31 cellular contexts compared by ENCODE assay signal in genomic region chr3:46408853-46409252, GRCh38. TPM values are rescaled to one million over a fixed set of nuclear protein-coding genes. Genes with fewer than 3 reads are reported as not detected.
DNase-seq lines count a peak whose midpoint lies in the region; ATAC-seq, FAIRE-seq and TF ChIP-seq lines count a peak whose summit lies in the region.
"Had no signal": no experiment of that assay in that cellular context is flagged by ENCODE, and none has a peak within 500 bp of the region (broad histone marks: within the 10 kb centered on the region; RNA-seq: fewer than 3 reads in every experiment).

No MANE protein-coding gene starts in this region.

- CTCF ChIA-PET in H1 (lab: Charles Lee; ENCODE audit: partially characterized antibody), result interaction anchor here (0.6 to 5.3 kb wide), 8 partner anchors 12 to 277 kb away, joined by 3 to 31 read pairs (median 8); partner anchors contain the start of gene CCR1

- POLR2A ChIA-PET in H1 (lab: Charles Lee; ENCODE audit: partially characterized antibody), result no interaction called here

- H3K27me3 ChIP-seq in DND-41 (ENCODE audit: insufficient read depth, low read length, poor library complexity), result no peaks in the 10 kb centered on the region
- H3K27me3 ChIP-seq in H1 (replicated peaks in 1 of 4; ENCODE audit: control insufficient read depth in 3 of 4, extremely low read depth in 1 of 4, insufficient read depth in 3 of 4, low read length in 3 of 4), result no peaks in the 10 kb centered on the region; a peak in 1 of 7 replicates
- no peaks in the 10 kb centered on the region for H3K27me3 ChIP-seq in neural progenitor cell
- H3K27me3 ChIP-seq: heart right ventricle, testis, vagina had no signal

- H2AK5ac ChIP-seq in H1 (ENCODE audit: low read depth, low read length), result no peak overlapping the region

- no peak overlapping the region for H3K14ac ChIP-seq in H1 (ENCODE audit: insufficient read length)

- no peak overlapping the region for H4K91ac ChIP-seq in H1 (replicated peaks; ENCODE audit: insufficient read length, low read length)

- H3K4me1 ChIP-seq in DND-41 (ENCODE audit: insufficient read depth, low read length) (peaks cover 38% of the 10 kb centered on the region), H1 (replicated peaks in 1 of 4; ENCODE audit: control insufficient read depth in 3 of 4, insufficient read depth in 4 of 4, low read length in 3 of 4) (no peaks in the 10 kb centered on the region), neural progenitor cell (no peaks in the 10 kb centered on the region)
- H3K4me1 ChIP-seq: testis had no signal

- H3K79me1 ChIP-seq in H1 (ENCODE audit: low read depth, low read length), result no peaks in the 10 kb centered on the region

- no peaks in the 10 kb centered on the region for H3F3A ChIP-seq in neural progenitor cell (ENCODE audit: low read depth)

- H2AFZ ChIP-seq in DND-41 (ENCODE audit: low read depth, low read length) (no peak overlapping the region), H1 (ENCODE audit: low read length) (no peak overlapping the region), neural progenitor cell (replicated peaks) (no peak overlapping the region)

- H3K4me3 ChIP-seq in DND-41 (ENCODE audit: low read depth in 1 of 2, low read length in 2 of 2) (no peak overlapping the region), H1 (ENCODE audit: extremely low read depth in 1 of 4, insufficient read depth in 2 of 4, low read depth in 3 of 4, low read length in 4 of 4) (no peak overlapping the region), neural progenitor cell (no peak overlapping the region)
- H3K4me3 ChIP-seq: GM23248, testis, vagina had no signal

- peak; percentile 16 to 42; a peak in 2 of 4 replicates for TF ChIP-seq RAD21 in H1 (IDR thresholded peaks at IDR 0.05 in 1 of 2, conservative IDR thresholded peaks at IDR 0.05 in 1 of 2; ENCODE audit: low read depth in 2 of 2, low read length in 2 of 2)

- 85% methylated on average over 7 of the region's 7 CpGs; no CpG with 5 or more reads in 1 of the 2 experiments for WGBS in H1 (ENCODE audit: extremely low coverage in 1 of 2, insufficient coverage in 1 of 2, insufficient read length in 1 of 2, insufficient replicate concordance in 2 of 2, low coverage in 1 of 2, low lambda C conversion rate in 2 of 2, missing lambda C conversion rate in 1 of 2), 2 experiments

- peak overlapping the region; percentile 39; the same call in 1 of the 2 replicates for H3K27ac ChIP-seq in DND-41 (ENCODE audit: low read length)
- H3K27ac ChIP-seq in H1 (ENCODE audit: low read depth, low read length), result no peak overlapping the region
- no peak overlapping the region for H3K27ac ChIP-seq in neural progenitor cell
- H3K27ac ChIP-seq: C4-2B, GM23248 had no signal

- no peak overlapping the region for H2BK12ac ChIP-seq in H1 (ENCODE audit: low read depth, low read length)

- H4K8ac ChIP-seq in H1 (ENCODE audit: extremely low read depth, insufficient read depth, low read length), result no peak overlapping the region

- no peak overlapping the region for H2BK15ac ChIP-seq in H1 (ENCODE audit: low read length)

- no peak overlapping the region for H2BK120ac ChIP-seq in H1 (replicated peaks; ENCODE audit: low read depth, low read length)

- no peak overlapping the region for H3K4me2 ChIP-seq in DND-41 (ENCODE audit: insufficient read depth, low read length)
- H3K4me2 ChIP-seq in H1 (ENCODE audit: insufficient read depth in 1 of 2, low read depth in 2 of 2, low read length in 2 of 2), result no peak overlapping the region
- no peak overlapping the region for H3K4me2 ChIP-seq in neural progenitor cell

- TF ChIP-seq POLR2A in H1 (IDR thresholded peaks at IDR 0.05; ENCODE audit: control extremely low read depth in 1 of 2, low read depth in 2 of 2, low read length in 2 of 2), result no peak

- no peak overlapping the region for H2BK5ac ChIP-seq in H1 (ENCODE audit: low read depth, low read length)

- no peaks in the 10 kb centered on the region for H3K9me3 Mint-ChIP-seq in HFFc6
- H3K9me3 Mint-ChIP-seq in neural progenitor cell, result no peaks in the 10 kb centered on the region
- H3K9me3 Mint-ChIP-seq: neural crest cell had no signal

- H3K23me2 ChIP-seq in H1 (ENCODE audit: low read depth, low read length), result no peaks in the 10 kb centered on the region

- no peaks in the 10 kb centered on the region for H3K79me2 ChIP-seq in DND-41 (ENCODE audit: insufficient read depth, low read length)
- H3K79me2 ChIP-seq in H1 (ENCODE audit: control insufficient read depth in 1 of 2, insufficient read depth in 2 of 2, low read length in 2 of 2), result no peaks in the 10 kb centered on the region
- no peaks in the 10 kb centered on the region for H3K79me2 ChIP-seq in neural progenitor cell (ENCODE audit: low read depth)

- H3K36me3 Mint-ChIP-seq in HFFc6 (ENCODE audit: low read depth) (no peaks in the 10 kb centered on the region), neural progenitor cell (no peaks in the 10 kb centered on the region)

- no peak overlapping the region for H3K27ac Mint-ChIP-seq in HFFc6
- no peak overlapping the region for H3K27ac Mint-ChIP-seq in neural progenitor cell

- H4K5ac ChIP-seq in H1 (ENCODE audit: insufficient read length, low read depth, low read length), result no peak overlapping the region

- no peak for TF ChIP-seq EP300 in H1 (IDR thresholded peaks at IDR 0.05; ENCODE audit: borderline replicate concordance in 1 of 2, low read depth in 2 of 2, low read length in 2 of 2)

- no peak for FAIRE-seq in H1 (lab: Jason Lieb, UNC)
- FAIRE-seq: GM12891, HepG2 had no signal

- ATAC-seq in DND-41 (ENCODE audit: insufficient read depth, low read depth), result no peak
- no peak for ATAC-seq in GM19324 (IDR thresholded peaks at IDR 0.05; ENCODE audit: low FRiP score, unreplicated experiment)
- no peak for ATAC-seq in omental fat pad (ENCODE audit: low FRiP score)
- ATAC-seq: HepG2, Panc1, sciatic nerve had no signal

- no peak for TF ChIP-seq CTCF in DND-41 (IDR thresholded peaks at IDR 0.05; ENCODE audit: borderline replicate concordance, extremely low read depth, low read length, poor library complexity, severe bottlenecking)
- peak; percentile 20; the same call in 1 of the 2 replicates for TF ChIP-seq CTCF in HFFc6 (IDR thresholded peaks at IDR 0.05)
- TF ChIP-seq CTCF in H1 (IDR thresholded peaks at IDR 0.05; ENCODE audit: control extremely low read depth in 1 of 3, insufficient read depth in 1 of 3, low read depth in 1 of 3, low read length in 3 of 3), result peak in 2 of 3 experiments; percentile 14 to 27; a peak in 2 of 4 replicates
- TF ChIP-seq CTCF in neural progenitor cell (IDR thresholded peaks at IDR 0.05), result peak; percentile 21
- TF ChIP-seq CTCF in omental fat pad (IDR thresholded peaks at IDR 0.05), result no peak

- H3K9me3 ChIP-seq in DND-41 (ENCODE audit: insufficient read depth, low read length, severe bottlenecking), result no peaks in the 10 kb centered on the region
- H3K9me3 ChIP-seq in H1 (ENCODE audit: insufficient read depth in 2 of 2, low read depth in 1 of 2, low read length in 1 of 2), result no peaks in the 10 kb centered on the region
- no peaks in the 10 kb centered on the region for H3K9me3 ChIP-seq in neural progenitor cell (ENCODE audit: low read depth)
- H3K9me3 ChIP-seq: heart right ventricle, testis, vagina had no signal

- H3K9ac ChIP-seq in DND-41 (ENCODE audit: low read depth, low read length) (no peak overlapping the region), H1 (replicated peaks in 1 of 4; ENCODE audit: extremely low read depth in 1 of 4, low read depth in 3 of 4, low read length in 3 of 4) (no peak overlapping the region), neural progenitor cell (no peak overlapping the region)
- H3K9ac ChIP-seq: GM23248 had no signal

- peaks cover 45% of the 10 kb centered on the region for H3K4me1 Mint-ChIP-seq in HFFc6 (ENCODE audit: low read depth)
- H3K4me1 Mint-ChIP-seq in neural progenitor cell, result peaks cover 14% of the 10 kb centered on the region

- no peak overlapping the region for H3K18ac ChIP-seq in H1 (ENCODE audit: extremely low read depth, low read length)

- H3K36me3 ChIP-seq in DND-41 (ENCODE audit: insufficient read depth, low read length) (no peaks in the 10 kb centered on the region), H1 (ENCODE audit: control insufficient read depth in 2 of 4, insufficient read depth in 4 of 4, low read length in 3 of 4) (no peaks in the 10 kb centered on the region), neural progenitor cell (no peaks in the 10 kb centered on the region)
- H3K36me3 ChIP-seq: vagina had no signal

- H3K23ac ChIP-seq in H1 (ENCODE audit: insufficient read length), result no peak overlapping the region

- no peak overlapping the region for H3K56ac ChIP-seq in H1 (replicated peaks; ENCODE audit: insufficient read length, low read depth, low read length)

- H3K27me3 Mint-ChIP-seq in HFFc6 (ENCODE audit: insufficient read depth) (peaks cover 18% of the 10 kb centered on the region), neural progenitor cell (ENCODE audit: insufficient read depth, low read depth) (no peaks in the 10 kb centered on the region)

- no peak for DNase-seq in DND-41
- DNase-seq in HFFc6, result no peak
- DNase-seq in H1 (ENCODE audit: low read depth in 1 of 2, low spot score in 2 of 2), result no peak
- DNase-seq in neural progenitor cell (ENCODE audit: low spot score), result no peak
- DNase-seq in omental fat pad (ENCODE audit: low spot score), result no peak
- DNase-seq in C1 segment of cervical spinal cord (lab: John Stamatoyannopoulos, UW), result no peak
- DNase-seq in COLO829 (ENCODE audit: low spot score), result no peak
- DNase-seq: activated CD8-positive, alpha-beta memory T cell treated with anti-CD3 and anti-CD28 coated beads, Interleukin-2, amount 50 U/mL, for 4 hours; effector CD8-positive, alpha-beta T cell; EL; foreskin fibroblast; heart right ventricle; kidney glomerular epithelial cell; NCI-H1092; NCI-H1930; NCI-H524; SHP77; stimulated activated CD4-positive, alpha-beta T cell treated with anti-CD3 and anti-CD28 coated beads, Interleukin-15, amount 100 ng/mL, for 24 hours; stimulated activated naive CD4-positive, alpha-beta T cell; T1000; testis had no signal

- no peaks in the 10 kb centered on the region for H4K20me1 ChIP-seq in DND-41 (ENCODE audit: insufficient read depth, low read length)
- no peaks in the 10 kb centered on the region for H4K20me1 ChIP-seq in H1 (replicated peaks in 1 of 2; ENCODE audit: control insufficient read depth in 1 of 2, insufficient read depth in 2 of 2, low read length in 2 of 2)
- H4K20me1 ChIP-seq in neural progenitor cell (ENCODE audit: low read depth), result no peaks in the 10 kb centered on the region

- no peak overlapping the region for H2BK20ac ChIP-seq in H1 (ENCODE audit: low read length)

- H3K4me3 Mint-ChIP-seq in HFFc6 (no peak overlapping the region), neural progenitor cell (no peak overlapping the region)
- H3K4me3 Mint-ChIP-seq: neural crest cell had no signal

- H3K4ac ChIP-seq in H1 (replicated peaks; ENCODE audit: insufficient read length, low read depth, low read length), result no peak overlapping the region

RNA-seq across cellular contexts. Expression of gene CCRL2, which starts 1.8 kb away (rescaled TPM):
- total RNA-seq in HFFc6 (2021; fragmentation: NEBNext Ultra II Directional; extraction: Animal tissue kit (Norgen Biotek cat#: 25700)), result under 1 TPM in 2 of 6 experiments, not detected in 4; 0.12 to 0.21 TPM
- total RNA-seq in H1 (2021; fragmentation: NEBNext Ultra II Directional; extraction: Animal tissue kit (Norgen Biotek cat#: 25700)), result not detected in 2 replicates
- polyA plus RNA-seq in H1 (2011; rRNA removed), result not detected in 2 replicates
- not detected for polyA plus RNA-seq in H1 (2011; cell fraction: cytosol; rRNA removed)
- polyA plus RNA-seq in H1 (2011; cell fraction: nucleus; rRNA removed), result not detected
- not detected in 4 replicates for polyA plus RNA-seq in H1 (2012, experiment 1 of 2)
- not detected for polyA plus RNA-seq in H1 (2012, experiment 2 of 2)
- polyA plus RNA-seq in H1 (2013, experiment 1 of 2), result not detected
- not detected for polyA plus RNA-seq in H1 (2013, experiment 2 of 2)
- not detected in 2 replicates for polyA minus RNA-seq in H1 (2011; rRNA and poly(A)+ RNA removed)
- not detected for polyA minus RNA-seq in H1 (2011; cell fraction: cytosol; rRNA and poly(A)+ RNA removed)
- not detected for polyA minus RNA-seq in H1 (2011; cell fraction: nucleus; rRNA and poly(A)+ RNA removed)
- total RNA-seq in neural progenitor cell (ENCODE audit: low replicate concordance) (not detected in 2 replicates), omental fat pad (10 to 100 TPM in 3 of 4 donors, 1 to 10 TPM in 1; 6.8 to 17.8 (median 12.8) TPM)
- total RNA-seq: GM23248, HepG2, neural crest cell, vagina had no signal
- polyA plus RNA-seq: GM23248, HepG2 had no signal

RNA-seq across cellular contexts. Expression of gene CCR5, which starts 38.1 kb away (rescaled TPM):
- not detected for total RNA-seq in HFFc6 (2021; fragmentation: NEBNext Ultra II Directional; extraction: Animal tissue kit (Norgen Biotek cat#: 25700))
- total RNA-seq in H1 (2021; fragmentation: NEBNext Ultra II Directional; extraction: Animal tissue kit (Norgen Biotek cat#: 25700)), result not detected in 2 replicates
- not detected in 2 replicates for polyA plus RNA-seq in H1 (2011; rRNA removed)
- polyA plus RNA-seq in H1 (2011; cell fraction: cytosol; rRNA removed), result not detected
- polyA plus RNA-seq in H1 (2011; cell fraction: nucleus; rRNA removed), result not detected
- not detected in 4 replicates for polyA plus RNA-seq in H1 (2012, experiment 1 of 2)
- polyA plus RNA-seq in H1 (2012, experiment 2 of 2), result not detected
- polyA plus RNA-seq in H1 (2013, experiment 1 of 2), result not detected
- not detected for polyA plus RNA-seq in H1 (2013, experiment 2 of 2)
- polyA minus RNA-seq in H1 (2011; rRNA and poly(A)+ RNA removed), result not detected in 2 replicates
- not detected for polyA minus RNA-seq in H1 (2011; cell fraction: cytosol; rRNA and poly(A)+ RNA removed)
- not detected for polyA minus RNA-seq in H1 (2011; cell fraction: nucleus; rRNA and poly(A)+ RNA removed)
- not detected in 2 replicates for total RNA-seq in neural progenitor cell (ENCODE audit: low replicate concordance)
- 1 to 10 TPM in 2 of 4 donors, under 1 TPM in 2; 0.16 to 5.2 (median 0.78) TPM for total RNA-seq in omental fat pad
- total RNA-seq: GM23248, HepG2, lung microvascular endothelial cell, neural crest cell had no signal
- polyA plus RNA-seq: GM23248, HepG2 had no signal

RNA-seq across cellular contexts. Expression of gene CCR2, which starts 54.9 kb away (rescaled TPM):
- total RNA-seq in HFFc6 (2021; fragmentation: NEBNext Ultra II Directional; extraction: Animal tissue kit (Norgen Biotek cat#: 25700)), result not detected
- not detected in 2 replicates for total RNA-seq in H1 (2021; fragmentation: NEBNext Ultra II Directional; extraction: Animal tissue kit (Norgen Biotek cat#: 25700))
- not detected in 2 replicates for polyA plus RNA-seq in H1 (2011; rRNA removed)
- polyA plus RNA-seq in H1 (2011; cell fraction: cytosol; rRNA removed), result not detected
- not detected for polyA plus RNA-seq in H1 (2011; cell fraction: nucleus; rRNA removed)
- not detected in 4 replicates for polyA plus RNA-seq in H1 (2012, experiment 1 of 2)
- polyA plus RNA-seq in H1 (2012, experiment 2 of 2), result not detected
- not detected for polyA plus RNA-seq in H1 (2013, experiment 1 of 2)
- polyA plus RNA-seq in H1 (2013, experiment 2 of 2), result not detected
- not detected in 2 replicates for polyA minus RNA-seq in H1 (2011; rRNA and poly(A)+ RNA removed)
- polyA minus RNA-seq in H1 (2011; cell fraction: cytosol; rRNA and poly(A)+ RNA removed), result not detected
- polyA minus RNA-seq in H1 (2011; cell fraction: nucleus; rRNA and poly(A)+ RNA removed), result not detected
- total RNA-seq in neural progenitor cell (ENCODE audit: low replicate concordance), result not detected in 2 replicates
- total RNA-seq in omental fat pad, result 1 to 10 TPM; 1.3 to 5.4 (median 4.1) TPM
- total RNA-seq: GM23248, HepG2, lung microvascular endothelial cell, neural crest cell had no signal
- polyA plus RNA-seq: GM23248, HepG2 had no signal

RNA-seq across cellular contexts. Expression of gene LTF, which starts 55.9 kb away (rescaled TPM):
- under 1 TPM in 1 of 6 experiments, not detected in 5; 0.40 TPM for total RNA-seq in HFFc6 (2021; fragmentation: NEBNext Ultra II Directional; extraction: Animal tissue kit (Norgen Biotek cat#: 25700))
- total RNA-seq in H1 (2021; fragmentation: NEBNext Ultra II Directional; extraction: Animal tissue kit (Norgen Biotek cat#: 25700)), result 0.80 and 0.99 TPM in 2 replicates
- 0.23 and 0.36 TPM in 2 replicates for polyA plus RNA-seq in H1 (2011; rRNA removed)
- polyA plus RNA-seq in H1 (2011; cell fraction: cytosol; rRNA removed), result 0.36 TPM
- 0.76 TPM for polyA plus RNA-seq in H1 (2011; cell fraction: nucleus; rRNA removed)
- 0.41 to 0.60 TPM (median 0.47 TPM) in 4 replicates for polyA plus RNA-seq in H1 (2012, experiment 1 of 2)
- 0.66 TPM for polyA plus RNA-seq in H1 (2012, experiment 2 of 2)
- 0.55 TPM for polyA plus RNA-seq in H1 (2013, experiment 1 of 2)
- polyA plus RNA-seq in H1 (2013, experiment 2 of 2), result 0.50 TPM
- 0.28 and 0.93 TPM in 2 replicates for polyA minus RNA-seq in H1 (2011; rRNA and poly(A)+ RNA removed)
- polyA minus RNA-seq in H1 (2011; cell fraction: cytosol; rRNA and poly(A)+ RNA removed), result 1.7 TPM
- not detected for polyA minus RNA-seq in H1 (2011; cell fraction: nucleus; rRNA and poly(A)+ RNA removed)
- total RNA-seq in neural progenitor cell (ENCODE audit: low replicate concordance), result not detected in 2 replicates
- total RNA-seq in omental fat pad, result 1 to 10 TPM; 3.0 to 9.6 (median 6.9) TPM
- total RNA-seq: GM23248, HepG2, neural crest cell, vagina had no signal
- polyA plus RNA-seq: GM23248, HepG2 had no signal

Comparison
In these comparisons a context has a peak if more than half of its experiments do, and no peak if none do; other contexts are left out.
1. CTCF ChIP-seq: peak in HFFc6 (single experiment), H1 (2 of 3) and neural progenitor cell (single experiment); none in DND-41 (single experiment) and omental fat pad (0 of 3).